Comparison of ENCODE assay signal across 8 cellular contexts in genomic region chr11:19777032-19777341, GRCh38.
DNase-seq lines count a peak whose midpoint lies in the region; ATAC-seq, FAIRE-seq and TF ChIP-seq lines count a peak whose summit lies in the region.

No MANE protein-coding gene starts in this region.

- H3K27me3 ChIP-seq in BE2C (no peaks in the 10 kb centered on the region), HUES64 (ENCODE audit: insufficient read depth, low read length) (no peaks in the 10 kb centered on the region), neuron (ENCODE audit: insufficient read depth, low read length) (no peaks in the 10 kb centered on the region)

- FAIRE-seq in GM19239 (lab: Jason Lieb, UNC): no peak

- WGBS in HUES64: under 1% methylated on average over 41 of the region's 45 CpGs

- peak overlapping the region; percentile 4 for H2AFZ ChIP-seq in neuron (ENCODE audit: low read depth, low read length)

- H3K4me3 ChIP-seq in BE2C (ENCODE audit: low read depth, low read length): peak overlapping the region; percentile 29
- peak overlapping the region; percentile 92 for H3K4me3 ChIP-seq in HUES64 (ENCODE audit: low read length)
- H3K4me3 ChIP-seq in epithelial cell of proximal tubule (ENCODE audit: low read depth, low read length): peak overlapping the region; percentile 54
- peak overlapping the region; percentile 52 for H3K4me3 ChIP-seq in neuron (ENCODE audit: low read length)

- H3K4me1 ChIP-seq in BE2C: no peaks in the 10 kb centered on the region
- peaks cover 55% of the 10 kb centered on the region for H3K4me1 ChIP-seq in HUES64 (ENCODE audit: insufficient read depth, low read length)
- H3K4me1 ChIP-seq in neuron (ENCODE audit: insufficient read depth, low read length): peaks cover 52% of the 10 kb centered on the region

- peak; percentile 27 for ATAC-seq in GM19463 (IDR thresholded peaks at IDR 0.05; ENCODE audit: unreplicated experiment)

- H3K36me3 ChIP-seq in BE2C (no peaks in the 10 kb centered on the region), HUES64 (ENCODE audit: insufficient read depth, low read length) (no peaks in the 10 kb centered on the region), neuron (ENCODE audit: insufficient read depth, low read length) (no peaks in the 10 kb centered on the region)

- DNase-seq in BE2C (no peak), epithelial cell of proximal tubule (ENCODE audit: low read depth) (no peak), foreskin melanocyte (no peak), GM19239 (ENCODE audit: insufficient read length, low spot score) (no peak), KBM-7 (no peak)

- H3K27ac ChIP-seq in HUES64 (ENCODE audit: low read depth, low read length): peak overlapping the region; percentile 87; the same call in 1 of the 2 replicates

- in situ Hi-C loops in KBM-7 (cut with MboI; ENCODE audit: low pct_unique_long_range_greater_than_20kb, low sequenced_read_pairs): no loop called here

- no peaks in the 10 kb centered on the region for H3K9me3 ChIP-seq in BE2C
- no peaks in the 10 kb centered on the region for H3K9me3 ChIP-seq in HUES64 (ENCODE audit: insufficient read depth, low read depth, low read length)
- no peaks in the 10 kb centered on the region for H3K9me3 ChIP-seq in neuron (ENCODE audit: low read length)

- H3K9ac ChIP-seq in HUES64 (ENCODE audit: low read depth, low read length): peak overlapping the region; percentile 88

- TF ChIP-seq CTCF in BE2C (IDR thresholded peaks at IDR 0.05; ENCODE audit: low read depth, low read length) (no peak), epithelial cell of proximal tubule (conservative IDR thresholded peaks at IDR 0.05; ENCODE audit: low read depth, low read length) (no peak)

Comparison
In these comparisons a context has a peak if more than half of its experiments do, and no peak if none do; other contexts are left out.
1. H3K4me3 ChIP-seq: peak in every context shown above with its lines; median percentile 92 in HUES64; 54 in epithelial cell of proximal tubule; 52 in neuron; 29 in BE2C.